In genomic region chr11:2180775-2181370, GRCh38 we compare ENCODE assay signal across 20 cellular contexts. TPM values are rescaled to one million over a fixed set of nuclear protein-coding genes. Genes with fewer than 3 reads are reported as not detected.
DNase-seq lines count a peak whose midpoint lies in the region; FAIRE-seq and TF ChIP-seq lines count a peak whose summit lies in the region.
"Had no signal": no experiment of that assay in that cellular context is flagged by ENCODE, and none has a peak within 500 bp of the region (broad histone marks: within the 10 kb centered on the region; RNA-seq: fewer than 3 reads in every experiment).

No MANE protein-coding gene starts in this region.

- H3K4me1 Mint-ChIP-seq in MCF 10A (ENCODE audit: insufficient read depth, unreplicated experiment): peaks cover 46% of the 10 kb centered on the region
- H3K4me1 Mint-ChIP-seq: CD14-positive monocyte had no signal

- H3K27me3 ChIP-seq in breast epithelium: peaks cover 0 to 12% of the 10 kb centered on the region in 2 donors
- H3K27me3 ChIP-seq in mammary epithelial cell (ENCODE audit: insufficient read depth, low read length): no peaks in the 10 kb centered on the region
- peaks cover 49% of the 10 kb centered on the region for H3K27me3 ChIP-seq in suprapubic skin

- TF ChIP-seq CTCF in MCF 10A (IDR thresholded peaks at IDR 0.05; ENCODE audit: unreplicated experiment): no peak
- TF ChIP-seq CTCF in breast epithelium (IDR thresholded peaks at IDR 0.05): no peak
- no peak for TF ChIP-seq CTCF in mammary epithelial cell (conservative IDR thresholded peaks at IDR 0.05 in 1 of 2, IDR thresholded peaks at IDR 0.05 in 1 of 2; ENCODE audit: extremely low read depth in 1 of 2, insufficient read depth in 1 of 2, low read depth in 1 of 2, low read length in 2 of 2)
- no peak for TF ChIP-seq CTCF in suprapubic skin (IDR thresholded peaks at IDR 0.05)

- peak; percentile 68 for DNase-seq in MCF 10A (ENCODE audit: unreplicated experiment)
- no peak for DNase-seq in breast epithelium (ENCODE audit: low spot score in 2 of 2)
- peak; percentile 37 for DNase-seq in HTR-8/SVneo (ENCODE audit: insufficient read length, low spot score)
- DNase-seq in mammary epithelial cell: peak; percentile 39
- peak; percentile 23 for DNase-seq in renal cortical epithelial cell (ENCODE audit: low read depth)
- no peak for DNase-seq in cardiac septum (ENCODE audit: low spot score)
- DNase-seq in suprapubic skin (ENCODE audit: low spot score in 2 of 2): no peak
- DNase-seq in NCI-H82 treated with DMSO at 0.1 percent for 48 hours (lab: John Stamatoyannopoulos, UW; ENCODE audit: unreplicated experiment): no peak
- DNase-seq: COR-L47; NCI-H1417 treated with DMSO at 0.1 percent for 48 hours; NCI-H2081; NCI-H526; NK-92 treated with Interleukin-12 subunit alpha and Interleukin-12 subunit beta, amount 100 ng/mL, for 24 hours had no signal

- H3K4me1 ChIP-seq in breast epithelium: no peaks in the 10 kb centered on the region
- peaks cover 33% of the 10 kb centered on the region for H3K4me1 ChIP-seq in mammary epithelial cell (ENCODE audit: insufficient read depth, low read length)
- peaks cover 31% of the 10 kb centered on the region for H3K4me1 ChIP-seq in suprapubic skin

- intact Hi-C loops in MCF 10A (cut with micrococcal nuclease): no loop called here
- intact Hi-C loops in breast epithelium (cut with DNase I; ENCODE audit: low total_unique reads): no loop called here
- intact Hi-C loops in mammary epithelial cell (cut with micrococcal nuclease): no loop called here
- intact Hi-C loops in cardiac septum (cut with DNase I): no loop called here

- H4K20me1 ChIP-seq in mammary epithelial cell (ENCODE audit: insufficient read depth, low read length): no peaks in the 10 kb centered on the region

- in situ Hi-C loops in mammary epithelial cell (cut with MboI; ENCODE audit: low sequenced_read_pairs in 2 of 2): no loop called here

- H3K9ac ChIP-seq in mammary epithelial cell (ENCODE audit: insufficient read depth, low read length): no peak overlapping the region

- no peaks in the 10 kb centered on the region for H3K36me3 Mint-ChIP-seq in MCF 10A (ENCODE audit: insufficient read depth, unreplicated experiment)
- H3K36me3 Mint-ChIP-seq: CD14-positive monocyte had no signal

- H3K27ac ChIP-seq in breast epithelium (no peak overlapping the region), mammary epithelial cell (ENCODE audit: insufficient read depth, low read depth, low read length) (no peak overlapping the region), suprapubic skin (no peak overlapping the region)
- H3K27ac ChIP-seq: 22Rv1, SK-N-MC had no signal

- H3K36me3 ChIP-seq in breast epithelium (no peaks in the 10 kb centered on the region), mammary epithelial cell (ENCODE audit: insufficient read depth, low read length) (no peaks in the 10 kb centered on the region), suprapubic skin (no peaks in the 10 kb centered on the region)

- no TSS peak for BruUV-seq in MCF 10A (replicated peaks; lab: Mats Ljungman, UMichigan)
- no TSS peak for BruUV-seq in mammary epithelial cell (replicated peaks; lab: Mats Ljungman, UMichigan)

- H3K9me3 ChIP-seq in breast epithelium: no peaks in the 10 kb centered on the region
- no peaks in the 10 kb centered on the region for H3K9me3 ChIP-seq in mammary epithelial cell (replicated peaks; ENCODE audit: insufficient read depth, low read length)
- no peaks in the 10 kb centered on the region for H3K9me3 ChIP-seq in suprapubic skin

- peak overlapping the region; percentile 69 for H3K27ac Mint-ChIP-seq in MCF 10A (ENCODE audit: low read depth, unreplicated experiment)
- H3K27ac Mint-ChIP-seq: CD14-positive monocyte had no signal

- no peak for TF ChIP-seq POLR2A in breast epithelium (IDR thresholded peaks at IDR 0.05)
- TF ChIP-seq POLR2A in suprapubic skin (IDR thresholded peaks at IDR 0.05): no peak

- H3K4me3 Mint-ChIP-seq in MCF 10A (ENCODE audit: unreplicated experiment): peak overlapping the region; percentile 52
- H3K4me3 Mint-ChIP-seq: CD14-positive monocyte had no signal

- H3K79me2 ChIP-seq in mammary epithelial cell (ENCODE audit: insufficient read depth, low read length): no peaks in the 10 kb centered on the region

- H2AFZ ChIP-seq in mammary epithelial cell (ENCODE audit: low read depth, low read length): peak overlapping the region; percentile 46

- POLR2A ChIA-PET in MCF 10A (lab: Yijun Ruan, JAX): interaction anchor here (1.0 kb wide), 1 partner anchor 645 kb away, joined by 3 read pairs; no protein-coding TSS in a partner anchor

- TF ChIP-seq EP300 in suprapubic skin (IDR thresholded peaks at IDR 0.05): no peak

- no peak for FAIRE-seq in HTR-8/SVneo (lab: Jason Lieb, UNC)
- FAIRE-seq: GM12878, GM18507 had no signal

- no peaks in the 10 kb centered on the region for H3K9me3 Mint-ChIP-seq in MCF 10A (ENCODE audit: unreplicated experiment)

- 86% methylated on average over 10 of the region's 11 CpGs for WGBS in mammary epithelial cell (ENCODE audit: low coverage, missing lambda C conversion rate)
- WGBS in suprapubic skin: 63% methylated on average over 9 of the region's 11 CpGs

- no peak overlapping the region for H3K4me2 ChIP-seq in mammary epithelial cell (ENCODE audit: insufficient read depth, low read depth, low read length)

- no peak overlapping the region for H3K4me3 ChIP-seq in breast epithelium
- H3K4me3 ChIP-seq in mammary epithelial cell (replicated peaks in 1 of 3; ENCODE audit: insufficient read depth in 1 of 3, low read depth in 2 of 3, low read length in 3 of 3): no peak overlapping the region
- no peak overlapping the region for H3K4me3 ChIP-seq in suprapubic skin
- H3K4me3 ChIP-seq: GM12878, SK-N-MC had no signal

- H3K27me3 Mint-ChIP-seq in MCF 10A (ENCODE audit: insufficient read depth, unreplicated experiment): no peaks in the 10 kb centered on the region

- dilution Hi-C loops in mammary epithelial cell (cut with HindIII; ENCODE audit: low sequenced_read_pairs): loop anchor here (5.0 kb wide), 5 partner anchors 49 to 311 kb away; no protein-coding TSS in a partner anchor

- CTCF ChIA-PET in MCF 10A (lab: Yijun Ruan, JAX): interaction anchor here (0.6 to 1.4 kb wide), 3 partner anchors 30 to 240 kb away, joined by 3 to 4 read pairs (median 3); no protein-coding TSS in a partner anchor
- CTCF ChIA-PET in mammary epithelial cell (lab: Charles Lee; ENCODE audit: low non-redundant PET): no interaction called here

RNA-seq across cellular contexts. Expression of gene TH, which starts 9.3 kb away (rescaled TPM):
- total RNA-seq in MCF 10A (2022) (0.20 and 1.1 TPM in 2 replicates), breast epithelium (not detected), mammary epithelial cell (under 1 TPM in 1 of 2 donors, not detected in 1; 0.61 TPM), renal cortical epithelial cell (0.30 TPM in 1 of 2 replicates, not detected in the other), cardiac septum (not detected), suprapubic skin (1 to 10 TPM in 1 of 4 donors, under 1 TPM in 1, not detected in 2; 0.34 to 1.0 TPM)
- 0.16 TPM for polyA plus RNA-seq in mammary epithelial cell
- polyA minus RNA-seq in mammary epithelial cell: not detected
- total RNA-seq: G401, GM12878, Right ventricle myocardium inferior had no signal
- polyA plus RNA-seq: CD14-positive monocyte, GM12878 had no signal

RNA-seq across cellular contexts. Expression of gene INS, which starts 19.9 kb away (rescaled TPM):
- total RNA-seq in MCF 10A (2022) (not detected in 2 replicates), breast epithelium (not detected), mammary epithelial cell (not detected), renal cortical epithelial cell (not detected in 2 replicates), cardiac septum (not detected), suprapubic skin (not detected)
- not detected for polyA plus RNA-seq in mammary epithelial cell
- not detected for polyA minus RNA-seq in mammary epithelial cell
- total RNA-seq: G401, GM12878, Right ventricle myocardium inferior had no signal
- polyA plus RNA-seq: CD14-positive monocyte, GM12878 had no signal

RNA-seq across cellular contexts. Expression of gene IGF2, which starts 41.7 kb away (rescaled TPM):
- total RNA-seq in MCF 10A (2022): 0.29 and 0.35 TPM in 2 replicates
- 10 to 100 TPM; 13.6 to 65.7 (median 65.2) TPM for total RNA-seq in breast epithelium
- under 1 TPM in 1 of 2 donors, not detected in 1; under 0.01 TPM for total RNA-seq in mammary epithelial cell
- 0.01 TPM for polyA plus RNA-seq in mammary epithelial cell
- polyA minus RNA-seq in mammary epithelial cell: not detected
- total RNA-seq in renal cortical epithelial cell: 0.75 TPM in 1 of 2 replicates, not detected in the other
- 87.7 TPM for total RNA-seq in cardiac septum
- 1 to 10 TPM; 3.2 to 9.7 (median 5.6) TPM for total RNA-seq in suprapubic skin
- total RNA-seq: G401 had no signal
- polyA plus RNA-seq: CD14-positive monocyte, GM12878 had no signal

Comparison
In these comparisons a context has a peak if more than half of its experiments do, and no peak if none do; other contexts are left out.
1. DNase-seq: peak in MCF 10A (single experiment), HTR-8/SVneo (single experiment), mammary epithelial cell (single experiment) and renal cortical epithelial cell (single experiment); none in breast epithelium (0 of 2), cardiac septum (single experiment), suprapubic skin (0 of 2) and NCI-H82 treated with DMSO at 0.1 percent for 48 hours (single experiment).